16 cellular contexts compared by ENCODE assay signal in the genomic region with DNA sequence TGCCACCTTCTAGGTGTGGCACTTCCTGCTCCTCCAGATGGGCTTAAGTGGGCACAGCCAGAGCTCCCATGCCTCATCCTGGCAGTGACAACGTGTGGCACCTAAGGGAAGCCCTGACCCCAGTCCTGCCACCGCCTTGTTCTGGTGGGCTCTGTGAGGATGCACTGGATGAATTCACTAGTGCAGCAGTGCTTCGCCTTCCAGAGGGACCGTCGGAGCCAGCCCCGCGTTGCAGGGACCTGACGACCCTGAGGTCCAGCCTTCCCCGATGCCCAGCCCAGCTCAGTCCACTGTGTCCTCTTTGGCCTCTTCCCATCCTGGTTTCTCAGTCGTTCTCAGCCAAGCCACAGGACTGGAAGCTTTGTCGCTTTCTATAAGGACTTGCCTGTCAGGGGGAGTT.
DNase-seq lines count a peak whose midpoint lies in the region; ATAC-seq, FAIRE-seq and TF ChIP-seq lines count a peak whose summit lies in the region.
"Had no signal": no experiment of that assay in that cellular context is flagged by ENCODE, and none has a peak within 500 bp of the region (broad histone marks: within the 10 kb centered on the region; RNA-seq: fewer than 3 reads in every experiment).

No MANE protein-coding gene starts in this region.

- H3K4me1 Mint-ChIP-seq in endodermal cell, result peaks cover 17% of the 10 kb centered on the region
- H3K4me1 Mint-ChIP-seq in activated T-cell treated with anti-CD3 and anti-CD28 coated beads, Interleukin-2, amount 50 U/mL, for 4 hours (ENCODE audit: low read depth), result peaks cover 4% of the 10 kb centered on the region

- POLR2A ChIA-PET in HepG2 (lab: Yijun Ruan, JAX), result no interaction called here

- H3K9ac ChIP-seq in HepG2 (ENCODE audit: insufficient read depth, low read depth, low read length), result no peak overlapping the region
- H3K9ac ChIP-seq in endodermal cell (ENCODE audit: extremely low read depth, low read length, poor library complexity, severe bottlenecking), result no peak overlapping the region

- H4K20me1 ChIP-seq in HepG2 (ENCODE audit: insufficient read depth, low read length), result peaks cover 7% of the 10 kb centered on the region; the same call in 1 of the 2 replicates

- no peak for TF ChIP-seq POLR2A in HepG2 (IDR thresholded peaks at IDR 0.05; ENCODE audit: insufficient read depth in 1 of 2, low read depth in 2 of 2, low read length in 2 of 2)
- TF ChIP-seq POLR2A in right lobe of liver (IDR thresholded peaks at IDR 0.05), result no peak

- H3K27me3 ChIP-seq in HepG2 (ENCODE audit: control insufficient read depth in 1 of 2, insufficient read depth in 2 of 2, low read length in 2 of 2) (peaks cover 18 to 80% of the 10 kb centered on the region in 2 experiments; a peak in 4 of 5 replicates), right lobe of liver (peaks cover 0 to 2% of the 10 kb centered on the region in 2 donors), endodermal cell (ENCODE audit: control insufficient read depth, insufficient read depth, low read length, poor library complexity, severe bottlenecking) (peaks cover 16% of the 10 kb centered on the region), neuron (ENCODE audit: insufficient read depth, low read length) (no peaks in the 10 kb centered on the region)
- H3K27me3 ChIP-seq: SJSA1 had no signal

- no peak for TF ChIP-seq RAD21 in HepG2 (CRISPR knock-in tag; IDR thresholded peaks at IDR 0.05)

- no peak overlapping the region for H2AFZ ChIP-seq in HepG2 (ENCODE audit: low read length)
- peak overlapping the region; percentile 73 for H2AFZ ChIP-seq in neuron (ENCODE audit: low read depth, low read length)
- H2AFZ ChIP-seq: PC-9 had no signal

- H3K4me3 Mint-ChIP-seq in endodermal cell, result no peak overlapping the region
- no peak overlapping the region for H3K4me3 Mint-ChIP-seq in activated T-cell treated with anti-CD3 and anti-CD28 coated beads, Interleukin-2, amount 50 U/mL, for 4 hours
- H3K4me3 Mint-ChIP-seq: CD8-positive, alpha-beta memory T cell had no signal

- CTCF ChIA-PET in HepG2 (lab: Yijun Ruan, JAX; ENCODE audit: low intra/inter-chr PET ratio, low total read pairs), result no interaction called here

- in situ Hi-C loops in HepG2 (cut with HindIII; ENCODE audit: extremely low pct_ligation_motif_present, low pct_unique_long_range_greater_than_20kb), result no loop called here

- H3K4me1 ChIP-seq in HepG2 (ENCODE audit: insufficient read depth, low read length) (no peaks in the 10 kb centered on the region), right lobe of liver (no peaks in the 10 kb centered on the region), endodermal cell (ENCODE audit: control insufficient read depth, insufficient read depth, low read length) (no peaks in the 10 kb centered on the region), neuron (ENCODE audit: insufficient read depth, low read length) (peaks cover 43% of the 10 kb centered on the region)
- H3K4me1 ChIP-seq: SJSA1 had no signal

- no peaks in the 10 kb centered on the region for H3K36me3 Mint-ChIP-seq in endodermal cell (ENCODE audit: low read depth)
- no peaks in the 10 kb centered on the region for H3K36me3 Mint-ChIP-seq in activated T-cell treated with anti-CD3 and anti-CD28 coated beads, Interleukin-2, amount 50 U/mL, for 4 hours (ENCODE audit: insufficient read depth)

- no peak for ATAC-seq in HepG2
- no peak for ATAC-seq in right lobe of liver
- no peak for ATAC-seq in HG02610 (IDR thresholded peaks at IDR 0.05; ENCODE audit: unreplicated experiment)
- no peak for ATAC-seq in activated T-cell treated with anti-CD3 and anti-CD28 coated beads, Interleukin-2, amount 50 U/mL, for 4 hours

- no peak for TF ChIP-seq EP300 in HepG2 (IDR thresholded peaks at IDR 0.05; ENCODE audit: low read depth in 2 of 2, low read length in 2 of 2)
- no peak for TF ChIP-seq EP300 in HepG2 (CRISPR knock-in tag; IDR thresholded peaks at IDR 0.05; ENCODE audit: borderline replicate concordance)

- no peaks in the 10 kb centered on the region for H3K9me3 ChIP-seq in HepG2 (ENCODE audit: low read length)
- H3K9me3 ChIP-seq in right lobe of liver, result no peaks in the 10 kb centered on the region
- H3K9me3 ChIP-seq in endodermal cell (ENCODE audit: control insufficient read depth, low read length), result no peaks in the 10 kb centered on the region
- no peaks in the 10 kb centered on the region for H3K9me3 ChIP-seq in neuron (ENCODE audit: low read length)
- H3K9me3 ChIP-seq: SJSA1 had no signal

- H3K79me2 ChIP-seq in HepG2 (ENCODE audit: insufficient read depth, low read length), result no peaks in the 10 kb centered on the region

- no TSS peak for BruUV-seq in HepG2 (replicated peaks; lab: Mats Ljungman, UMichigan)

- H3K4me3 ChIP-seq in HepG2 (replicated peaks in 1 of 3; ENCODE audit: insufficient read depth in 1 of 3, low read depth in 2 of 3, low read length in 3 of 3) (no peak overlapping the region), right lobe of liver (no peak overlapping the region), endodermal cell (ENCODE audit: low read length) (no peak overlapping the region), neuron (ENCODE audit: low read length) (no peak overlapping the region)
- H3K4me3 ChIP-seq: PC-9, SJSA1 had no signal

- FAIRE-seq in HepG2 (lab: Jason Lieb, UNC), result no peak

- H3K27ac ChIP-seq in HepG2 (ENCODE audit: extremely low read length, insufficient read depth, low read length) (no peak overlapping the region), right lobe of liver (no peak overlapping the region), endodermal cell (ENCODE audit: low read depth, low read length) (peak overlapping the region; percentile 64)
- H3K27ac ChIP-seq: PC-9, RWPE1, SJSA1 had no signal

- H3K36me3 ChIP-seq in HepG2 (replicated peaks in 1 of 2; ENCODE audit: control insufficient read depth in 1 of 2, insufficient read depth in 2 of 2, low read length in 2 of 2) (no peaks in the 10 kb centered on the region), right lobe of liver (no peaks in the 10 kb centered on the region), endodermal cell (ENCODE audit: control insufficient read depth, insufficient read depth, low read length) (no peaks in the 10 kb centered on the region), neuron (ENCODE audit: insufficient read depth, low read length) (no peaks in the 10 kb centered on the region)
- H3K36me3 ChIP-seq: SJSA1 had no signal

- DNase-seq in HepG2 (ENCODE audit: low spot score) (no peak), right lobe of liver (no peak), endodermal cell (no peak), GM03348 (ENCODE audit: low spot score) (no peak)
- no peak for DNase-seq in activated T-cell treated with anti-CD3 and anti-CD28 coated beads, Interleukin-2, amount 50 U/mL, for 4 hours
- DNase-seq: CD8-positive, alpha-beta memory T cell; IMR-90; NCI-H1417 treated with DMSO at 0.1 percent for 48 hours; NCI-H187 treated with DMSO at 0.1 percent for 48 hours; NCI-H345; NCI-H524 treated with DMSO at 0.1 percent for 48 hours; PC-9 had no signal

- no peak for TF ChIP-seq CTCF in HepG2 (CRISPR knock-in tag; IDR thresholded peaks at IDR 0.05)
- no peak for TF ChIP-seq CTCF in right lobe of liver (IDR thresholded peaks at IDR 0.05)
- TF ChIP-seq CTCF in endodermal cell (conservative IDR thresholded peaks at IDR 0.05), result no peak

- H3K27me3 Mint-ChIP-seq in endodermal cell (ENCODE audit: insufficient read depth), result peaks cover 49% of the 10 kb centered on the region
- peaks cover 9% of the 10 kb centered on the region for H3K27me3 Mint-ChIP-seq in activated T-cell treated with anti-CD3 and anti-CD28 coated beads, Interleukin-2, amount 50 U/mL, for 4 hours (ENCODE audit: low read depth)

- intact Hi-C loops in HepG2 (cut with micrococcal nuclease; ENCODE audit: unreplicated experiment) (loop anchor here (5.0 to 10.0 kb wide), 2 partner anchors 242 to 474 kb away; no protein-coding TSS in a partner anchor), right lobe of liver (cut with DNase I) (no loop called here)

- no peaks in the 10 kb centered on the region for H3K9me3 Mint-ChIP-seq in endodermal cell
- no peaks in the 10 kb centered on the region for H3K9me3 Mint-ChIP-seq in activated T-cell treated with anti-CD3 and anti-CD28 coated beads, Interleukin-2, amount 50 U/mL, for 4 hours
- H3K9me3 Mint-ChIP-seq: CD8-positive, alpha-beta memory T cell had no signal

- H3K4me2 ChIP-seq in HepG2 (ENCODE audit: low read depth, low read length), result no peak overlapping the region
- H3K4me2 ChIP-seq: PC-9 had no signal

- H3K27ac Mint-ChIP-seq in endodermal cell, result no peak overlapping the region
- H3K27ac Mint-ChIP-seq: CD8-positive, alpha-beta memory T cell had no signal

- WGBS in HepG2 (ENCODE audit: low lambda C conversion rate), result 9% methylated on average over 9 of the region's 11 CpGs
- WGBS in right lobe of liver (ENCODE audit: insufficient coverage, low coverage, low lambda C conversion rate, missing lambda C conversion rate), result 51% methylated on average over 7 of the region's 11 CpGs
- WGBS in endodermal cell (ENCODE audit: insufficient coverage in 1 of 2, insufficient read length in 1 of 2), 2 experiments, result 75 to 83% methylated on average over 8 to 11 of the region's 11 CpGs

TF ChIP-seq in HepG2, 621 proteins besides CTCF, POLR2A, EP300 and RAD21 (continues in another document):
- no peak for TF ChIP-seq HMGXB4 (CRISPR knock-in tag; IDR thresholded peaks at IDR 0.05; ENCODE audit: borderline replicate concordance in 1 of 2, low read depth in 1 of 2)
